In the genomic region with DNA sequence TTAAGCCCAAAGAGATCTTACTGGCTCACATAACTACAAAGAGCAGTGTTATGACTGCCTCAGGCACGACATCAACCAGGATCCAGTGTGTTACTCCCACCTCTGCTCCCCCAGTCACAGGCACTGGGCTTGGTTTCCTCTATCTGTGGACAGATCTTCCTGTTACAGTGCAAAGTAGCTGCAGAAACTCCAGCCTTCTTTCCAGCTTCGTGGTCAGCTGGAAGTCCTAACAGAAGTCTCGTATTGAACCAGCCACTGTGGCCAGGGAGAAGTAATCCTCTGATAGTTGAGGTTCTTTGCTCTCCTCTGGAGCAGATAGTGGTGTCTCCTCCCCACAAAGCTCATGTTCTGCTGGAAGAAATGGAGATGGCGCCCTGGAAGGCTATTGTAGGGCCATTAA, we compare ENCODE assay signal across 8 cellular contexts. TPM values are rescaled to one million over a fixed set of nuclear protein-coding genes. Genes with fewer than 3 reads are reported as not detected.
DNase-seq lines count a peak whose midpoint lies in the region; ATAC-seq and TF ChIP-seq lines count a peak whose summit lies in the region.
"Not testable (repeated sequence)": the region's sequence is repeated elsewhere in the genome, so short reads cannot be mapped to it uniquely, and the experiment has no call there.

No MANE protein-coding gene starts in this region.

- intact Hi-C loops in CD8-positive, alpha-beta T cell (cut with DNase I, micrococcal nuclease); gastrocnemius medialis (cut with DNase I; ENCODE audit: low total_unique reads); upper lobe of right lung (cut with DNase I): not testable (repeated sequence)
- intact Hi-C loops in activated CD4-positive, alpha-beta T cell treated with anti-CD3 and anti-CD28 coated beads for 36 hours (cut with DNase I, micrococcal nuclease), result loop anchor here in 1 of 2 experiments (10.0 kb wide), 1 partner anchor 58 kb away; no protein-coding TSS in a partner anchor

- ATAC-seq in CD8-positive, alpha-beta T cell; activated CD4-positive, alpha-beta T cell treated with anti-CD3 and anti-CD28 coated beads for 36 hours; gastrocnemius medialis: not testable (repeated sequence)
- peak; percentile 7 for ATAC-seq in upper lobe of right lung

- H3K23ac ChIP-seq in mesenchymal stem cell (ENCODE audit: low read length in 2 of 2), result peak overlapping the region in 1 of 2 experiments; percentile 60

- peak overlapping the region; percentile 21 for H2AK5ac ChIP-seq in mesenchymal stem cell (ENCODE audit: low read length, severe bottlenecking)

- H4K91ac ChIP-seq in mesenchymal stem cell (ENCODE audit: low read length), result peak overlapping the region; percentile 47

- not testable (repeated sequence) for H3K9me3 Mint-ChIP-seq in CD8-positive, alpha-beta T cell; activated CD4-positive, alpha-beta T cell treated with anti-CD3 and anti-CD28 coated beads for 36 hours (ENCODE audit: low read depth)

- H3K18ac ChIP-seq in mesenchymal stem cell (ENCODE audit: low read depth in 1 of 2, low read length in 2 of 2), result peak overlapping the region; percentile 28 to 64

- H3K27me3 ChIP-seq in CD8-positive, alpha-beta T cell (ENCODE audit: insufficient read depth, low read length); brain microvascular endothelial cell (replicated peaks); mesenchymal stem cell (ENCODE audit: control insufficient read depth in 1 of 2, insufficient read depth in 1 of 2, low read length in 2 of 2); gastrocnemius medialis; upper lobe of right lung: not testable (repeated sequence)

- CTCF ChIA-PET in CD8-positive, alpha-beta T cell (lab: Charles Lee); activated CD4-positive, alpha-beta T cell treated with anti-CD3 and anti-CD28 coated beads for 36 hours (lab: Charles Lee): not testable (repeated sequence)

- not testable (repeated sequence) for H3K9me3 ChIP-seq in CD8-positive, alpha-beta T cell (ENCODE audit: low read length); mesenchymal stem cell (ENCODE audit: control insufficient read depth, low read length); gastrocnemius medialis; upper lobe of right lung

- H4K8ac ChIP-seq in mesenchymal stem cell (ENCODE audit: low read length), result peak overlapping the region; percentile 69

- not testable (repeated sequence) for H2BK15ac ChIP-seq in mesenchymal stem cell (ENCODE audit: low read depth, poor library complexity, severe bottlenecking)

- not testable (repeated sequence) for H3K4me3 ChIP-seq in CD8-positive, alpha-beta T cell (ENCODE audit: low read depth, low read length); brain microvascular endothelial cell (ENCODE audit: low read depth, low read length); fibroblast of villous mesenchyme (ENCODE audit: low read depth, low read length); gastrocnemius medialis; upper lobe of right lung
- H3K4me3 ChIP-seq in mesenchymal stem cell (ENCODE audit: insufficient read depth in 1 of 2, low read depth in 1 of 2, low read length in 2 of 2), result peak overlapping the region in 1 of 2 experiments; percentile 32

- not testable (repeated sequence) for H3K4me3 Mint-ChIP-seq in CD8-positive, alpha-beta T cell; activated CD4-positive, alpha-beta T cell treated with anti-CD3 and anti-CD28 coated beads for 36 hours

- POLR2A ChIA-PET in CD8-positive, alpha-beta T cell (lab: Charles Lee); activated CD4-positive, alpha-beta T cell treated with anti-CD3 and anti-CD28 coated beads for 36 hours (lab: Charles Lee): not testable (repeated sequence)

- not testable (repeated sequence) for TF ChIP-seq CTCF in CD8-positive, alpha-beta T cell (IDR thresholded peaks at IDR 0.05); brain microvascular endothelial cell (IDR thresholded peaks at IDR 0.05; ENCODE audit: low read depth, low read length, missing control alignments); fibroblast of villous mesenchyme (IDR thresholded peaks at IDR 0.05; ENCODE audit: insufficient read depth, low read depth, low read length); gastrocnemius medialis (IDR thresholded peaks at IDR 0.05 in 4 of 5, conservative IDR thresholded peaks at IDR 0.05 in 1 of 5); upper lobe of right lung (IDR thresholded peaks at IDR 0.05)

- peaks cover 25% of the 10 kb centered on the region for H3K4me1 Mint-ChIP-seq in CD8-positive, alpha-beta T cell (ENCODE audit: low read depth)
- H3K4me1 Mint-ChIP-seq in activated CD4-positive, alpha-beta T cell treated with anti-CD3 and anti-CD28 coated beads for 36 hours, result peaks cover 25% of the 10 kb centered on the region

- 78% methylated on average over 3 of the region's 4 CpGs for WGBS in mesenchymal stem cell

- H3K79me1 ChIP-seq in mesenchymal stem cell (replicated peaks; ENCODE audit: low read length, poor library complexity, severe bottlenecking), result peaks cover 16% of the 10 kb centered on the region

- in situ Hi-C loops in brain microvascular endothelial cell (cut with HindIII; ENCODE audit: low pct_ligation_motif_present, low sequenced_read_pairs); gastrocnemius medialis (cut with MboI; ENCODE audit: low sequenced_read_pairs in 4 of 4): not testable (repeated sequence)

- peak overlapping the region in 1 of 2 experiments; percentile 94 for H3K14ac ChIP-seq in mesenchymal stem cell (ENCODE audit: low read length in 2 of 2)

- H3K27ac Mint-ChIP-seq in CD8-positive, alpha-beta T cell, result peak overlapping the region; percentile 77
- H3K27ac Mint-ChIP-seq in activated CD4-positive, alpha-beta T cell treated with anti-CD3 and anti-CD28 coated beads for 36 hours, result peak overlapping the region; percentile 11

- not testable (repeated sequence) for H3K27me3 Mint-ChIP-seq in CD8-positive, alpha-beta T cell (ENCODE audit: low read depth); activated CD4-positive, alpha-beta T cell treated with anti-CD3 and anti-CD28 coated beads for 36 hours

- H3K4me2 ChIP-seq in mesenchymal stem cell (ENCODE audit: low read length, poor library complexity, severe bottlenecking), result not testable (repeated sequence)

- not testable (repeated sequence) for DNase-seq in CD8-positive, alpha-beta T cell; activated CD4-positive, alpha-beta T cell treated with anti-CD3 and anti-CD28 coated beads for 36 hours; brain microvascular endothelial cell; upper lobe of right lung
- peak; percentile 42 for DNase-seq in OCI-M1 (lab: John Stamatoyannopoulos, UW)
- DNase-seq in fibroblast of villous mesenchyme (ENCODE audit: low read depth), result peak; percentile 58
- peak; percentile 71 for DNase-seq in mesenchymal stem cell
- peak in 1 of 2 donors; percentile 29 for DNase-seq in gastrocnemius medialis

- TF ChIP-seq POLR2A in gastrocnemius medialis (IDR thresholded peaks at IDR 0.05), result not testable (repeated sequence)

- not testable (repeated sequence) for H2BK5ac ChIP-seq in mesenchymal stem cell (ENCODE audit: low read depth, low read length, poor library complexity, severe bottlenecking)

- H3K9ac ChIP-seq in mesenchymal stem cell (ENCODE audit: low read length), result peak overlapping the region; percentile 79

- peaks cover 13% of the 10 kb centered on the region for H3K4me1 ChIP-seq in CD8-positive, alpha-beta T cell (ENCODE audit: insufficient read depth, low read length)
- H3K4me1 ChIP-seq in mesenchymal stem cell (ENCODE audit: control insufficient read depth, insufficient read depth, low read depth, low read length), result not testable (repeated sequence)
- H3K4me1 ChIP-seq in gastrocnemius medialis, result peaks cover 33 to 39% of the 10 kb centered on the region in 2 donors
- H3K4me1 ChIP-seq in upper lobe of right lung, result peaks cover 23% of the 10 kb centered on the region

- H3K36me3 Mint-ChIP-seq in CD8-positive, alpha-beta T cell, result peaks cover 50% of the 10 kb centered on the region
- H3K36me3 Mint-ChIP-seq in activated CD4-positive, alpha-beta T cell treated with anti-CD3 and anti-CD28 coated beads for 36 hours (ENCODE audit: low read depth), result peaks cover 23% of the 10 kb centered on the region

- peaks cover 15% of the 10 kb centered on the region for H3K36me3 ChIP-seq in CD8-positive, alpha-beta T cell (ENCODE audit: insufficient read depth, low read length)
- H3K36me3 ChIP-seq in brain microvascular endothelial cell (replicated peaks) (peaks cover 16% of the 10 kb centered on the region), mesenchymal stem cell (ENCODE audit: control insufficient read depth in 1 of 2, insufficient read depth in 2 of 2, low read depth in 1 of 2, low read length in 2 of 2) (peaks cover 36 to 37% of the 10 kb centered on the region in 2 experiments), upper lobe of right lung (peaks cover 64% of the 10 kb centered on the region)
- not testable (repeated sequence) for H3K36me3 ChIP-seq in gastrocnemius medialis

- H3K4ac ChIP-seq in mesenchymal stem cell (ENCODE audit: low read depth in 1 of 2, low read length in 2 of 2), result peak overlapping the region in 1 of 2 experiments; percentile 83

- peak overlapping the region; percentile 3 for H2BK120ac ChIP-seq in mesenchymal stem cell (ENCODE audit: low read depth, low read length)

- not testable (repeated sequence) for H2AFZ ChIP-seq in mesenchymal stem cell (ENCODE audit: low read depth, low read length)

- not testable (repeated sequence) for H3K27ac ChIP-seq in CD8-positive, alpha-beta T cell (ENCODE audit: low read depth, low read length)
- H3K27ac ChIP-seq in brain microvascular endothelial cell (peak overlapping the region; percentile 10), mesenchymal stem cell (ENCODE audit: low read length, poor library complexity, severe bottlenecking) (peak overlapping the region; percentile 46), gastrocnemius medialis (peak overlapping the region; percentile 77 to 84 (median 81)), upper lobe of right lung (peak overlapping the region; percentile 38)

- H2BK12ac ChIP-seq in mesenchymal stem cell (ENCODE audit: low read length in 2 of 2), result peak overlapping the region in 1 of 2 experiments; percentile 59

RNA-seq across cellular contexts. Expression of gene NTAN1, which starts 39.5 kb away (rescaled TPM):
- 10 to 100 TPM; 22.8 to 23.3 TPM for total RNA-seq in CD8-positive, alpha-beta T cell
- total RNA-seq in activated CD4-positive, alpha-beta T cell treated with anti-CD3 and anti-CD28 coated beads for 36 hours, result 10 to 100 TPM; 42.2 to 52.7 TPM
- total RNA-seq in fibroblast of villous mesenchyme (72.5 and 76.7 TPM in 2 replicates), gastrocnemius medialis (10 to 100 TPM; 33.4 to 40.3 (median 35.8) TPM), upper lobe of right lung (38.4 TPM)
- polyA plus RNA-seq in mesenchymal stem cell (2013, experiment 1 of 2), result 116 TPM
- polyA plus RNA-seq in mesenchymal stem cell (2013, experiment 2 of 2), result 117 TPM

RNA-seq across cellular contexts. Expression of gene PDXDC1, which starts 41.5 kb away (rescaled TPM):
- 10 to 100 TPM; 89.5 to 96.3 TPM for total RNA-seq in CD8-positive, alpha-beta T cell
- total RNA-seq in activated CD4-positive, alpha-beta T cell treated with anti-CD3 and anti-CD28 coated beads for 36 hours, result 10 to 100 TPM; 50.6 to 53.9 TPM
- total RNA-seq in fibroblast of villous mesenchyme, result 74.4 and 112 TPM in 2 replicates
- polyA plus RNA-seq in mesenchymal stem cell (2013, experiment 1 of 2), result 65.6 TPM
- polyA plus RNA-seq in mesenchymal stem cell (2013, experiment 2 of 2), result 63.6 TPM
- total RNA-seq in gastrocnemius medialis, result 10 to 100 TPM; 34.3 to 69.0 (median 45.2) TPM
- total RNA-seq in upper lobe of right lung, result 100 TPM
